Comparison of ENCODE assay signal across 8 cellular contexts in genomic region chr17:45143767-45144198, GRCh38. TPM values are rescaled to one million over a fixed set of nuclear protein-coding genes. Genes with fewer than 3 reads are reported as not detected.
DNase-seq lines count a peak whose midpoint lies in the region; ATAC-seq and TF ChIP-seq lines count a peak whose summit lies in the region.

No MANE protein-coding gene starts in this region.

- no peak overlapping the region for H2BK15ac ChIP-seq in mesendoderm (replicated peaks; ENCODE audit: low read depth)

- H3K4me1 ChIP-seq in BLaER1 = peaks cover 60% of the 10 kb centered on the region
- H3K4me1 ChIP-seq in mesendoderm (ENCODE audit: control insufficient read depth, low read depth, low read length) = peaks cover 11% of the 10 kb centered on the region
- peaks cover 3 to 28% of the 10 kb centered on the region in 2 donors for H3K4me1 ChIP-seq in thoracic aorta (ENCODE audit: control insufficient read depth in 1 of 2, low read depth in 2 of 2)

- no peak overlapping the region for H2AK5ac ChIP-seq in mesendoderm (ENCODE audit: low read length)

- H3K27me3 Mint-ChIP-seq in endothelial cell (ENCODE audit: unreplicated experiment) = peaks cover 20% of the 10 kb centered on the region

- peaks cover 2% of the 10 kb centered on the region for H3K79me1 ChIP-seq in mesendoderm (ENCODE audit: low read length)

- peak overlapping the region; percentile 40 for H2BK5ac ChIP-seq in mesendoderm (ENCODE audit: low read length)

- H3K23ac ChIP-seq in mesendoderm (ENCODE audit: low read length) = peak overlapping the region; percentile 74

- DNase-seq in SK-N-MC (ENCODE audit: low read depth, low spot score) (no peak), endothelial cell (ENCODE audit: low spot score) (peak; percentile 47), mesendoderm (peak; percentile 91), thoracic aorta (ENCODE audit: low spot score) (peak; percentile 69), NCI-H1092 treated with DMSO at 0.1 percent for 48 hours (lab: John Stamatoyannopoulos, UW) (no peak)

- peaks cover 3% of the 10 kb centered on the region for H4K20me1 ChIP-seq in BLaER1

- no peak overlapping the region for H3K27ac Mint-ChIP-seq in endothelial cell (ENCODE audit: unreplicated experiment)

- H3K18ac ChIP-seq in mesendoderm (ENCODE audit: low read length) = peak overlapping the region; percentile 68

- no peak overlapping the region for H2BK120ac ChIP-seq in mesendoderm (ENCODE audit: low read depth, low read length)

- H3K4me1 Mint-ChIP-seq in endothelial cell (ENCODE audit: unreplicated experiment) = peaks cover 12% of the 10 kb centered on the region

- H3K56ac ChIP-seq in mesendoderm (ENCODE audit: low read length) = peak overlapping the region; percentile 90

- H4K5ac ChIP-seq in mesendoderm (ENCODE audit: low read length) = no peak overlapping the region

- peak overlapping the region; percentile 98 for H3K4me2 ChIP-seq in BLaER1
- H3K4me2 ChIP-seq in mesendoderm (ENCODE audit: low read length) = peak overlapping the region; percentile 80

- peaks cover 3% of the 10 kb centered on the region for H3K36me3 Mint-ChIP-seq in endothelial cell (ENCODE audit: low read depth, unreplicated experiment)

- no peaks in the 10 kb centered on the region for H3K36me3 ChIP-seq in BLaER1
- no peaks in the 10 kb centered on the region for H3K36me3 ChIP-seq in SK-N-MC (ENCODE audit: insufficient read depth, low read length)
- no peaks in the 10 kb centered on the region for H3K36me3 ChIP-seq in mesendoderm (ENCODE audit: control insufficient read depth, insufficient read depth, low read length)
- no peaks in the 10 kb centered on the region for H3K36me3 ChIP-seq in thoracic aorta

- H3K9ac ChIP-seq in BLaER1 (peak overlapping the region; percentile 80), SK-N-MC (ENCODE audit: insufficient read length) (peak overlapping the region; percentile 26), mesendoderm (ENCODE audit: low read length) (peak overlapping the region; percentile 87)

- H3K79me2 ChIP-seq in mesendoderm (ENCODE audit: control insufficient read depth, insufficient read depth, low read length) = no peaks in the 10 kb centered on the region

- TF ChIP-seq CTCF in endothelial cell (IDR thresholded peaks at IDR 0.05; ENCODE audit: unreplicated experiment) (no peak), thoracic aorta (IDR thresholded peaks at IDR 0.05) (no peak)

- H3K27me3 ChIP-seq in BLaER1 (no peaks in the 10 kb centered on the region), mesendoderm (ENCODE audit: insufficient read depth, low read length, poor library complexity) (no peaks in the 10 kb centered on the region), thoracic aorta (replicated peaks; ENCODE audit: insufficient read depth) (no peaks in the 10 kb centered on the region)

- H3K4me3 Mint-ChIP-seq in endothelial cell (ENCODE audit: unreplicated experiment) = peak overlapping the region; percentile 67

- H3K27ac ChIP-seq in BLaER1 = peak overlapping the region; percentile 86
- H3K27ac ChIP-seq in SK-N-MC = no peak overlapping the region
- H3K27ac ChIP-seq in mesendoderm (ENCODE audit: low read depth, low read length) = peak overlapping the region; percentile 91
- H3K27ac ChIP-seq in thoracic aorta = peak overlapping the region; percentile 93 to 95

- no peaks in the 10 kb centered on the region for H3K9me3 Mint-ChIP-seq in endothelial cell (ENCODE audit: unreplicated experiment)

- H3K4ac ChIP-seq in mesendoderm (ENCODE audit: low read depth, low read length) = peak overlapping the region; percentile 46

- whole genome bisulfite sequencing in mesendoderm (ENCODE audit: extremely low coverage, insufficient coverage, low lambda C conversion rate) = no CpG with 5 or more reads among the region's 21 CpGs

- no peak for ATAC-seq in thoracic aorta (ENCODE audit: insufficient number of reproducible peaks, low FRiP score, low read depth)
- ATAC-seq in HG03097 (IDR thresholded peaks at IDR 0.05; ENCODE audit: low FRiP score, unreplicated experiment) = no peak
- ATAC-seq in GM18520 (IDR thresholded peaks at IDR 0.05; ENCODE audit: unreplicated experiment) = no peak

- H4K8ac ChIP-seq in mesendoderm (ENCODE audit: low read depth, low read length) = peak overlapping the region; percentile 66

- H3K9me3 ChIP-seq in BLaER1 = no peaks in the 10 kb centered on the region
- H3K9me3 ChIP-seq in SK-N-MC (ENCODE audit: low read depth, low read length) = no peaks in the 10 kb centered on the region
- no peaks in the 10 kb centered on the region for H3K9me3 ChIP-seq in thoracic aorta

- peak overlapping the region; percentile 65 for H3K4me3 ChIP-seq in BLaER1
- no peak overlapping the region for H3K4me3 ChIP-seq in SK-N-MC
- H3K4me3 ChIP-seq in mesendoderm (ENCODE audit: low read length) = peak overlapping the region; percentile 46
- H3K4me3 ChIP-seq in thoracic aorta = peak overlapping the region; percentile 73

RNA-seq across cellular contexts. Expression of gene HEXIM1, which starts 4.5 kb away (rescaled TPM):
- 22.6 TPM for total RNA-seq in endothelial cell (ENCODE audit: unreplicated experiment)
- polyA plus RNA-seq in mesendoderm (2013, experiment 1 of 2) = 20.9 TPM
- 20.6 TPM for polyA plus RNA-seq in mesendoderm (2013, experiment 2 of 2)
- 10 to 100 TPM; 34.9 to 89.1 TPM for total RNA-seq in thoracic aorta

RNA-seq across cellular contexts. Expression of gene ACBD4, which starts 8.3 kb away (rescaled TPM):
- 9.4 TPM for total RNA-seq in endothelial cell (ENCODE audit: unreplicated experiment)
- 1.4 TPM for polyA plus RNA-seq in mesendoderm (2013, experiment 1 of 2)
- polyA plus RNA-seq in mesendoderm (2013, experiment 2 of 2) = 1.3 TPM
- 10 to 100 TPM; 21.5 to 27.9 TPM for total RNA-seq in thoracic aorta

RNA-seq across cellular contexts. Expression of gene PLCD3, which starts 11.5 kb away (rescaled TPM):
- 9.7 TPM for total RNA-seq in endothelial cell (ENCODE audit: unreplicated experiment)
- polyA plus RNA-seq in mesendoderm (2013, experiment 1 of 2) = 14.9 TPM
- 14.1 TPM for polyA plus RNA-seq in mesendoderm (2013, experiment 2 of 2)
- total RNA-seq in thoracic aorta = 100 to 1,000 TPM in 1 of 2 donors, 10 to 100 TPM in 1; 79.3 to 116 TPM

RNA-seq across cellular contexts. Expression of gene HEXIM2, which starts 17.9 kb away (rescaled TPM):
- total RNA-seq in endothelial cell (ENCODE audit: unreplicated experiment) (13.0 TPM), thoracic aorta (1 to 10 TPM in 1 of 2 donors, not detected in 1; 1.5 TPM)
- 3.4 TPM for polyA plus RNA-seq in mesendoderm (2013, experiment 1 of 2)
- 3.0 TPM for polyA plus RNA-seq in mesendoderm (2013, experiment 2 of 2)

Comparison
In these comparisons a context has a peak if more than half of its experiments do, and no peak if none do; other contexts are left out.
1. H3K9ac ChIP-seq: peak in every context shown above with its lines; median percentile 87 in mesendoderm; 80 in BLaER1; 26 in SK-N-MC.
2. DNase-seq: peak in endothelial cell (single experiment), mesendoderm (single experiment) and thoracic aorta (single experiment); none in SK-N-MC (single experiment) and NCI-H1092 treated with DMSO at 0.1 percent for 48 hours (single experiment).